11 cellular contexts compared by ENCODE assay signal in the genomic region with DNA sequence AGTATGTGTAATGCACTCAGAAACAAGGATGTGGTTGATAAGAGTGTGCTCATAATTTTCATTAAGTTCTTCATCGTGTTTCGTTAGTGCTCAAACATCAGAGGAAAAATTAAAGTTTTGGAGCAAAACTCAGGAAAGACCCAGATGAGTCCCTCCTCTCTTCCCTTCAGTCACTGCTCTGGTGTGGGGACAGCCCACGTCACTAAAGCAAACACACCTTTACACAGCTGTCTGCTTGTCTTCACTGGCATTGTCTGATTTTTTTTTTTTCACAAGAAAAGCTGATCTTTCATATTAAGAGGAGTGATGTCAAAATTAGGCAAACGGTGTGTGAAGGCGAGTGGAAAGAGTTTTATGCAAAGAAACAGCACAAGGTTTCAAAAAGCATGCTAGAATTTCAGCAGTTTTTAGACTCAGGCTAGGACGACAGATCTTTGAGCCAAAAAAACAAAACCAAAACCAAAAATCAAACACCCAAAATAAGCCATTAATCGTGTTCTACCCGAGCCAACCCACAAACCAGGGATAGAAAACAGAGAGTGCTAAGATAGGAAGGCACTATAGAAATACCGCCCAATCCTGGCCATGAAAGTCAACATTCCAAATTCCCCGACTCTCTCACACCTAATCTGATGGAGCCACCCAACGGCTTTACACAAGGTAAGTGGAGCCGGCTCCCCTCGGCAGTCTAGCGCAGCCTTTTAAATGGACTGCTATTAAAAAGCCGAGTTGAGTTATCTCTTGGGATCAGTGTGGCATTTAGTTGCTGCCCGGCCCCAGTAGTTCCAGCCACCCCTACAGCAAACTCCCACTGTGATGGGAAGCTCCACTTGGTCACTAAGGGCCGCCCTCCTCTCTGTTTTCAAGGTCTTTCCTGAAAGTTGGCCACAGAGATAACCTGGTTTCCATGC. TPM values are rescaled to one million over a fixed set of nuclear protein-coding genes. Genes with fewer than 3 reads are reported as not detected.
DNase-seq lines count a peak whose midpoint lies in the region; ATAC-seq, FAIRE-seq and TF ChIP-seq lines count a peak whose summit lies in the region.
"Had no signal": no experiment of that assay in that cellular context is flagged by ENCODE, and none has a peak within 500 bp of the region (broad histone marks: within the 10 kb centered on the region; RNA-seq: fewer than 3 reads in every experiment).

No MANE protein-coding gene starts in this region.

- no peaks in the 10 kb centered on the region for H3K9me3 ChIP-seq in A549
- no peaks in the 10 kb centered on the region for H3K9me3 ChIP-seq in PC-3 (ENCODE audit: low read length)
- no peaks in the 10 kb centered on the region for H3K9me3 ChIP-seq in fibroblast of lung (ENCODE audit: control insufficient read depth, insufficient read depth, low read depth, low read length)
- H3K9me3 ChIP-seq: gastroesophageal sphincter, right atrium auricular region had no signal

- ATAC-seq in A549 (peak; percentile 43 to 61; a peak in 4 of 6 replicates), PC-3 (peak; percentile 56), HG03025 (IDR thresholded peaks at IDR 0.05; ENCODE audit: low FRiP score, unreplicated experiment) (no peak), HG02970 (IDR thresholded peaks at IDR 0.05; ENCODE audit: low FRiP score, unreplicated experiment) (no peak)
- ATAC-seq: gastroesophageal sphincter had no signal

- H3K79me2 ChIP-seq in PC-3 (ENCODE audit: low read length) (no peaks in the 10 kb centered on the region), fibroblast of lung (ENCODE audit: control insufficient read depth, insufficient read depth, low read length) (no peaks in the 10 kb centered on the region)

- H3K36me3 ChIP-seq in GM06990 (ENCODE audit: control insufficient read depth, insufficient read depth, low read length): no peaks in the 10 kb centered on the region
- H3K36me3 ChIP-seq in PC-3 (ENCODE audit: low read depth, low read length): no peaks in the 10 kb centered on the region
- H3K36me3 ChIP-seq in fibroblast of lung (ENCODE audit: control insufficient read depth, insufficient read depth, low read length): no peaks in the 10 kb centered on the region
- H3K36me3 ChIP-seq: gastroesophageal sphincter, right atrium auricular region had no signal

- WGBS in A549 (ENCODE audit: missing lambda C conversion rate): 49% methylated on average over 17 of the region's 17 CpGs

- CTCF ChIA-PET in A549 (lab: Yijun Ruan, JAX): interaction anchor here (0.5 to 0.6 kb wide), 2 partner anchors 17 to 267 kb away, joined by 3 read pairs; no protein-coding TSS in a partner anchor
- CTCF ChIA-PET in PC-3 (lab: Charles Lee): interaction anchor here (0.6 kb wide), 2 partner anchors 22 to 1202 kb away, joined by 3 to 5 read pairs; no protein-coding TSS in a partner anchor

- no TSS peak for BruUV-seq in PC-3 (replicated peaks; lab: Mats Ljungman, UMichigan)

- intact Hi-C loops in PC-3 (cut with micrococcal nuclease): loop anchor here (5.0 kb wide), 1 partner anchor 154 kb away; no protein-coding TSS in a partner anchor

- H2AFZ ChIP-seq in PC-3 (ENCODE audit: low read length): peak overlapping the region; percentile 82
- H2AFZ ChIP-seq in fibroblast of lung (ENCODE audit: low read length): no peak overlapping the region

- H3K9me3 Mint-ChIP-seq in mesothelial cell of epicardium: no peaks in the 10 kb centered on the region

- H3K27ac ChIP-seq in A549: no peak overlapping the region
- H3K27ac ChIP-seq in PC-3 (ENCODE audit: low read length): no peak overlapping the region
- no peak overlapping the region for H3K27ac ChIP-seq in fibroblast of lung (ENCODE audit: insufficient read depth, low read length)
- H3K27ac ChIP-seq: gastroesophageal sphincter, right atrium auricular region had no signal

- H3K4me1 ChIP-seq in A549: no peaks in the 10 kb centered on the region
- H3K4me1 ChIP-seq in PC-3 (ENCODE audit: insufficient read depth, low read length): no peaks in the 10 kb centered on the region
- no peaks in the 10 kb centered on the region for H3K4me1 ChIP-seq in fibroblast of lung (ENCODE audit: control insufficient read depth, extremely low read depth, insufficient read depth, low read length)
- H3K4me1 ChIP-seq: gastroesophageal sphincter, right atrium auricular region had no signal

- H3K4me2 ChIP-seq in A549: peak overlapping the region; percentile 48
- peak overlapping the region; percentile 83 for H3K4me2 ChIP-seq in PC-3 (ENCODE audit: low read length)
- peak overlapping the region; percentile 28 for H3K4me2 ChIP-seq in fibroblast of lung (ENCODE audit: extremely low read depth, insufficient read depth, low read length)

- no peak overlapping the region for H3K4me3 Mint-ChIP-seq in mesothelial cell of epicardium

- H3K4me3 ChIP-seq in A549 (0 out of 3 replicates have a peak overlapping the region, but pooled peaks have one; percentile 18), GM06990 (replicated peaks; ENCODE audit: low read depth, low read length) (peak overlapping the region; percentile 8), PC-3 (ENCODE audit: low read length) (peak overlapping the region; percentile 63), fibroblast of lung (replicated peaks in 1 of 4; ENCODE audit: control extremely low read depth in 1 of 4, insufficient read depth in 1 of 4, low read depth in 3 of 4, low read length in 4 of 4) (peak overlapping the region in 2 of 4 experiments; percentile 24 to 37)
- H3K4me3 ChIP-seq: gastroesophageal sphincter, right atrium auricular region had no signal

- TF ChIP-seq EP300 in A549 (IDR thresholded peaks at IDR 0.05): no peak

- no peaks in the 10 kb centered on the region for H3K4me1 Mint-ChIP-seq in mesothelial cell of epicardium

- DNase-seq in A549 (ENCODE audit: low read depth in 1 of 2, low spot score in 1 of 2) (no peak), GM06990 (ENCODE audit: extremely low read depth, insufficient read length) (no peak), PC-3 (peak; percentile 5), fibroblast of lung (ENCODE audit: low read depth in 2 of 2) (no peak), GDM1 (lab: John Stamatoyannopoulos, UW) (no peak), mesothelial cell of epicardium (ENCODE audit: low spot score in 2 of 2, unreplicated experiment in 2 of 2) (no peak)
- DNase-seq: NCI-H187 had no signal

- TF ChIP-seq RAD21 in A549 (conservative IDR thresholded peaks at IDR 0.05 in 1 of 2, IDR thresholded peaks at IDR 0.05 in 1 of 2): no peak

- H3K27me3 Mint-ChIP-seq in mesothelial cell of epicardium (ENCODE audit: low read depth): peaks cover 29% of the 10 kb centered on the region

- H3F3A ChIP-seq in PC-3 (ENCODE audit: low read length, unreplicated experiment): no peaks in the 10 kb centered on the region

- H3K27ac Mint-ChIP-seq in mesothelial cell of epicardium: no peak overlapping the region

- no peaks in the 10 kb centered on the region for H3K9me2 ChIP-seq in PC-3 (replicated peaks; ENCODE audit: low read length)

- POLR2A ChIA-PET in A549 (lab: Yijun Ruan, JAX): no interaction called here
- POLR2A ChIA-PET in PC-3 (lab: Charles Lee; ENCODE audit: unreplicated experiment): no interaction called here

- no peaks in the 10 kb centered on the region for H3K36me3 Mint-ChIP-seq in mesothelial cell of epicardium

- H3K27me3 ChIP-seq in GM06990 (replicated peaks; ENCODE audit: control insufficient read depth, insufficient read depth, low read length) (no peaks in the 10 kb centered on the region), PC-3 (ENCODE audit: low read length) (no peaks in the 10 kb centered on the region), fibroblast of lung (ENCODE audit: control insufficient read depth, insufficient read depth, low read length) (peaks cover 7% of the 10 kb centered on the region)
- H3K27me3 ChIP-seq: right atrium auricular region had no signal

- TF ChIP-seq POLR2A in A549 (IDR thresholded peaks at IDR 0.05; ENCODE audit: low read length): no peak

- H4K20me1 ChIP-seq in PC-3 (ENCODE audit: low read length): no peaks in the 10 kb centered on the region
- no peaks in the 10 kb centered on the region for H4K20me1 ChIP-seq in fibroblast of lung (ENCODE audit: control insufficient read depth, extremely low read depth, insufficient read depth, low read length)

- H3K9ac ChIP-seq in PC-3 (ENCODE audit: low read length): no peak overlapping the region
- H3K9ac ChIP-seq in fibroblast of lung (ENCODE audit: insufficient read depth, low read length): no peak overlapping the region

- FAIRE-seq in A549 (lab: Jason Lieb, UNC): no peak

- TF ChIP-seq CTCF in A549 (IDR thresholded peaks at IDR 0.05) (no peak), GM06990 (IDR thresholded peaks at IDR 0.05; ENCODE audit: insufficient read depth, low read length, poor library complexity, severe bottlenecking) (no peak), PC-3 (conservative IDR thresholded peaks at IDR 0.05; ENCODE audit: low read depth, low read length) (no peak), fibroblast of lung (conservative IDR thresholded peaks at IDR 0.05 in 1 of 2, IDR thresholded peaks at IDR 0.05 in 1 of 2; ENCODE audit: low read depth in 1 of 2, low read length in 2 of 2) (no peak), mesothelial cell of epicardium (IDR thresholded peaks at IDR 0.05; ENCODE audit: unreplicated experiment) (no peak)

TF ChIP-seq in A549, 52 proteins besides CTCF, POLR2A, EP300 and RAD21 (continues in another document):
- TF ChIP-seq FOSB (CRISPR knock-in tag; IDR thresholded peaks at IDR 0.05): no peak
- no peak for TF ChIP-seq BHLHE40 (IDR thresholded peaks at IDR 0.05; ENCODE audit: low read depth, low read length)
- TF ChIP-seq FOXS1 (CRISPR knock-in tag; IDR thresholded peaks at IDR 0.05): no peak
- TF ChIP-seq MAX (IDR thresholded peaks at IDR 0.05): no peak
- TF ChIP-seq TFCP2L1 (CRISPR knock-in tag; IDR thresholded peaks at IDR 0.05): no peak
- no peak for TF ChIP-seq RARB (CRISPR knock-in tag; IDR thresholded peaks at IDR 0.05)
- TF ChIP-seq MAFK (IDR thresholded peaks at IDR 0.05; ENCODE audit: partially characterized antibody): no peak
- no peak for TF ChIP-seq HOXA7 (CRISPR knock-in tag; IDR thresholded peaks at IDR 0.05)

RNA-seq across cellular contexts. Expression of gene GATA3, which starts 27.9 kb away (rescaled TPM):
- polyA plus RNA-seq in A549 (2011; rRNA removed) (1.3 and 1.6 TPM in 2 replicates), A549 (2017; fragmentation: RNase III; extraction: RNeasy Plus Mini Kit Qiagen cat#74134 plus additional on column Dnase treatment) (3.5 to 4.7 TPM (median 4.0 TPM) in 3 replicates), fibroblast of lung (0.02 TPM in 1 of 2 replicates, not detected in the other)
- polyA plus RNA-seq in A549 (2012; cell fraction: cytosol; rRNA removed): 3.8 and 4.3 TPM in 2 replicates
- 7.2 and 9.1 TPM in 2 replicates for polyA plus RNA-seq in A549 (2012; cell fraction: nucleus; rRNA removed)
- polyA minus RNA-seq in A549 (2011; rRNA and poly(A)+ RNA removed): 0.58 and 0.79 TPM in 2 replicates
- total RNA-seq in PC-3 (2014; rRNA removed) (2.6 and 3.6 TPM in 2 replicates), fibroblast of lung (not detected in 2 replicates), mesothelial cell of epicardium (59.6 to 67.4 TPM (median 63.6 TPM) in 3 replicates)
- polyA plus RNA-seq in fibroblast of lung (2012): 0.06 TPM in 2 replicates
- not detected in 2 replicates for polyA minus RNA-seq in fibroblast of lung (ENCODE audit: low replicate concordance)

Comparison
In these comparisons a context has a peak if more than half of its experiments do, and no peak if none do; other contexts are left out.
1. ATAC-seq: peak in A549 (2 of 2) and PC-3 (single experiment); none in HG03025 (single experiment) and HG02970 (single experiment).
2. H3K4me2 ChIP-seq: peak in every context shown above with its lines; median percentile 83 in PC-3; 48 in A549; 28 in fibroblast of lung.
3. RNA of gene GATA3, which starts 27.9 kb away (total RNA-seq): 59.6 to 67.4 TPM in mesothelial cell of epicardium; 2.6 to 3.6 TPM in PC-3 and not detected in fibroblast of lung; every median in the first group is over 10 times any median in the second.